ENCODE assay signal across 11 cellular contexts in genomic region chr4:155026715-155027114, GRCh38.
"Had no signal": no experiment of that assay in that cellular context is flagged by ENCODE, and none has a peak within 500 bp of the region (broad histone marks: within the 10 kb centered on the region; RNA-seq: fewer than 3 reads in every experiment).

No MANE protein-coding gene starts in this region.

- H3K4me2 ChIP-seq: hepatocyte, smooth muscle cell had no signal

- H2AFZ ChIP-seq: hepatocyte had no signal

- ATAC-seq: natural killer cell; stimulated activated naive CD8-positive, alpha-beta T cell treated with anti-CD3 and anti-CD28 coated beads, Interleukin-15, Interleukin-2, amounts not matched to agents 100 U/mL and 50 U/mL, for 24 hours had no signal

- H3K4me3 ChIP-seq: coronary artery, hepatocyte, left ventricle myocardium inferior, smooth muscle cell had no signal

- H3K27me3 ChIP-seq: hepatocyte had no signal

- DNase-seq: activated B cell treated with CpG ODN at 0.5 μM for 24 hours; activated effector memory CD4-positive, alpha-beta T cell treated with anti-CD3 and anti-CD28 coated beads, Interleukin-2, amount 50 U/mL, for 16 hours; central memory CD4-positive, alpha-beta T cell; kidney; natural killer cell had no signal

- H3K27ac ChIP-seq: coronary artery, epithelial cell of prostate, hepatocyte, left ventricle myocardium inferior had no signal

- H3K79me2 ChIP-seq: hepatocyte had no signal

- H3K36me3 ChIP-seq: left ventricle myocardium inferior had no signal

- H3K4me1 ChIP-seq: left ventricle myocardium inferior had no signal
